In genomic region chr15:44471885-44472284, GRCh38 we compare ENCODE assay signal across 16 cellular contexts. TPM values are rescaled to one million over a fixed set of nuclear protein-coding genes. Genes with fewer than 3 reads are reported as not detected.
A peak's percentile ranks its signal among the peaks of the same experiment; 100 is the strongest.
DNase-seq lines count a peak whose midpoint lies in the region; ATAC-seq, FAIRE-seq and TF ChIP-seq lines count a peak whose summit lies in the region.
"Had no signal": no experiment of that assay in that cellular context is flagged by ENCODE, and none has a peak within 500 bp of the region (broad histone marks: within the 10 kb centered on the region; RNA-seq: fewer than 3 reads in every experiment).

No MANE protein-coding gene starts in this region.

- no peak overlapping the region for H3K27ac ChIP-seq in SK-N-SH (ENCODE audit: low read depth in 2 of 2, low read length in 1 of 2)
- 0 out of 2 replicates have a peak overlapping the region, but pooled peaks have one; percentile 22 for H3K27ac ChIP-seq in GM23338 (ENCODE audit: low read depth)
- peak overlapping the region; percentile 38 for H3K27ac ChIP-seq in neutrophil
- H3K27ac ChIP-seq in mammary epithelial cell (ENCODE audit: insufficient read depth, low read depth, low read length): no peak overlapping the region
- H3K27ac ChIP-seq: 22Rv1, A549, BLaER1 had no signal

- TF ChIP-seq EP300 in SK-N-SH (IDR thresholded peaks at IDR 0.05; ENCODE audit: borderline replicate concordance in 1 of 2, low read depth in 1 of 2, low read length in 1 of 2): no peak

- H4K20me1 ChIP-seq in SK-N-SH (ENCODE audit: insufficient read depth) (no peaks in the 10 kb centered on the region; the same call in 1 of the 2 replicates), GM23338 (replicated peaks; ENCODE audit: insufficient read depth) (peaks cover 27% of the 10 kb centered on the region), mammary epithelial cell (ENCODE audit: insufficient read depth, low read length) (no peaks in the 10 kb centered on the region)

- H3K36me3 Mint-ChIP-seq in GM23338 (ENCODE audit: low read depth): peaks cover 39% of the 10 kb centered on the region

- H3K9me2 ChIP-seq in SK-N-SH (no peaks in the 10 kb centered on the region), GM23338 (ENCODE audit: insufficient read depth) (no peaks in the 10 kb centered on the region)

- H3K9ac ChIP-seq in SK-N-SH (no peak overlapping the region), mammary epithelial cell (ENCODE audit: insufficient read depth, low read length) (no peak overlapping the region)
- H3K9ac ChIP-seq: BLaER1 had no signal

- H3F3A ChIP-seq in SK-N-SH (replicated peaks; ENCODE audit: insufficient read depth): peaks cover 7% of the 10 kb centered on the region
- H3F3A ChIP-seq in GM23338 (replicated peaks; ENCODE audit: low read depth): 0 out of 2 replicates have a peak, but pooled peaks cover under 1% of the 10 kb centered on the region

- H3K27ac Mint-ChIP-seq in GM23338: no peak overlapping the region
- H3K27ac Mint-ChIP-seq: CD4-positive, alpha-beta memory T cell had no signal

- H3K27me3 ChIP-seq in SK-N-SH (ENCODE audit: insufficient read depth) (no peaks in the 10 kb centered on the region), GM23338 (ENCODE audit: insufficient read depth) (no peaks in the 10 kb centered on the region), neutrophil (no peaks in the 10 kb centered on the region), mammary epithelial cell (ENCODE audit: insufficient read depth, low read length) (no peaks in the 10 kb centered on the region)
- H3K27me3 ChIP-seq: BLaER1 had no signal

- H3K4me2 ChIP-seq in SK-N-SH (no peak overlapping the region), GM23338 (no peak overlapping the region), mammary epithelial cell (ENCODE audit: insufficient read depth, low read depth, low read length) (no peak overlapping the region)
- H3K4me2 ChIP-seq: A549, BLaER1 had no signal

- H3K9me3 Mint-ChIP-seq in GM23338: no peaks in the 10 kb centered on the region

- peaks cover 93% of the 10 kb centered on the region for H3K79me2 ChIP-seq in SK-N-SH (ENCODE audit: insufficient read depth)
- peaks cover 99% of the 10 kb centered on the region for H3K79me2 ChIP-seq in GM23338 (replicated peaks; ENCODE audit: insufficient read depth)
- H3K79me2 ChIP-seq in mammary epithelial cell (ENCODE audit: insufficient read depth, low read length): peaks cover 32% of the 10 kb centered on the region

- no peaks in the 10 kb centered on the region for H3K27me3 Mint-ChIP-seq in GM23338 (ENCODE audit: insufficient read depth, low read depth, poor library complexity)
- H3K27me3 Mint-ChIP-seq: CD4-positive, alpha-beta memory T cell had no signal

- no TSS peak for BruUV-seq in mammary epithelial cell (replicated peaks; lab: Mats Ljungman, UMichigan)

- no peaks in the 10 kb centered on the region for H3K4me1 Mint-ChIP-seq in GM23338

- DNase-seq in SK-N-SH (no peak), GM23338 (ENCODE audit: low spot score) (no peak), fibroblast of gingiva (ENCODE audit: low read depth) (peak; percentile 25), GM19239 (ENCODE audit: insufficient read length, low spot score) (no peak), mammary epithelial cell (no peak)
- DNase-seq: Calu3; CD4-positive, alpha-beta memory T cell; DMS79 treated with DMSO at 0.1 percent for 48 hours had no signal

- H3K4me3 ChIP-seq in SK-N-SH (ENCODE audit: low read depth in 2 of 2, low read length in 1 of 2) (no peak overlapping the region), GM23338 (no peak overlapping the region), neutrophil (ENCODE audit: low read depth in 1 of 2, low read length in 1 of 2) (no peak overlapping the region), mammary epithelial cell (replicated peaks in 1 of 3; ENCODE audit: insufficient read depth in 1 of 3, low read depth in 2 of 3, low read length in 3 of 3) (no peak overlapping the region)
- H3K4me3 ChIP-seq: A549, BLaER1, GM12878, HAP-1 had no signal

- dilution Hi-C loops in mammary epithelial cell (cut with HindIII; ENCODE audit: low sequenced_read_pairs): no loop called here

- H3K36me3 ChIP-seq in SK-N-SH (replicated peaks in 1 of 2; ENCODE audit: control insufficient read depth in 1 of 2, insufficient read depth in 2 of 2, low read length in 1 of 2): peaks cover 0 to 25% of the 10 kb centered on the region in 2 experiments
- no peaks in the 10 kb centered on the region for H3K36me3 ChIP-seq in GM23338 (ENCODE audit: insufficient read depth)
- peaks cover 11% of the 10 kb centered on the region for H3K36me3 ChIP-seq in neutrophil
- peaks cover 7% of the 10 kb centered on the region for H3K36me3 ChIP-seq in mammary epithelial cell (ENCODE audit: insufficient read depth, low read length)

- no peak overlapping the region for H3K4me3 Mint-ChIP-seq in GM23338
- H3K4me3 Mint-ChIP-seq: CD14-positive monocyte; CD4-positive, alpha-beta memory T cell had no signal

- TF ChIP-seq RAD21 in SK-N-SH (IDR thresholded peaks at IDR 0.05; ENCODE audit: low read length): no peak

- ATAC-seq in SK-N-SH treated with all-trans-retinoic acid at 6 μM for 48 hours (no peak), GM23338 (no peak)
- ATAC-seq: A549, GM12878 had no signal

- no peaks in the 10 kb centered on the region for H3K4me1 ChIP-seq in SK-N-SH (ENCODE audit: control insufficient read depth in 1 of 2, insufficient read depth in 2 of 2, low read depth in 1 of 2, low read length in 1 of 2)
- H3K4me1 ChIP-seq in GM23338 (ENCODE audit: insufficient read depth): no peaks in the 10 kb centered on the region
- peaks cover 3 to 21% of the 10 kb centered on the region in 2 experiments for H3K4me1 ChIP-seq in neutrophil (ENCODE audit: control insufficient read depth in 1 of 2, insufficient read depth in 1 of 2, low read depth in 1 of 2, low read length in 1 of 2)
- no peaks in the 10 kb centered on the region for H3K4me1 ChIP-seq in mammary epithelial cell (ENCODE audit: insufficient read depth, low read length)
- H3K4me1 ChIP-seq: BLaER1, HAP-1 had no signal

- H3K9me3 ChIP-seq in SK-N-SH: no peaks in the 10 kb centered on the region
- no peaks in the 10 kb centered on the region for H3K9me3 ChIP-seq in neutrophil
- H3K9me3 ChIP-seq in mammary epithelial cell (replicated peaks; ENCODE audit: insufficient read depth, low read length): no peaks in the 10 kb centered on the region
- H3K9me3 ChIP-seq: HAP-1 had no signal

- H2AFZ ChIP-seq in SK-N-SH (ENCODE audit: low read depth) (no peak overlapping the region), GM23338 (no peak overlapping the region), mammary epithelial cell (ENCODE audit: low read depth, low read length) (no peak overlapping the region)

- no peak for FAIRE-seq in GM19239 (lab: Jason Lieb, UNC)
- FAIRE-seq: A549, GM12878 had no signal

- no peak for TF ChIP-seq CTCF in SK-N-SH (IDR thresholded peaks at IDR 0.05)
- no peak for TF ChIP-seq CTCF in GM23338 (conservative IDR thresholded peaks at IDR 0.05; ENCODE audit: low read depth in 2 of 2)
- no peak for TF ChIP-seq CTCF in neutrophil (IDR thresholded peaks at IDR 0.05)
- TF ChIP-seq CTCF in mammary epithelial cell (conservative IDR thresholded peaks at IDR 0.05 in 1 of 2, IDR thresholded peaks at IDR 0.05 in 1 of 2; ENCODE audit: extremely low read depth in 1 of 2, insufficient read depth in 1 of 2, low read depth in 1 of 2, low read length in 2 of 2): no peak

- in situ Hi-C loops in mammary epithelial cell (cut with MboI; ENCODE audit: low sequenced_read_pairs in 2 of 2): no loop called here

- POLR2A ChIA-PET in SK-N-SH (lab: Yijun Ruan, JAX): no interaction called here

- intact Hi-C loops in mammary epithelial cell (cut with micrococcal nuclease): no loop called here

- WGBS in SK-N-SH (ENCODE audit: low lambda C conversion rate): 91% methylated on average over 1 of the region's 1 CpG
- 100% methylated on average over 1 of the region's 1 CpG for WGBS in mammary epithelial cell (ENCODE audit: low coverage, missing lambda C conversion rate)

- CTCF ChIA-PET in SK-N-SH (lab: Yijun Ruan, JAX) (no interaction called here), mammary epithelial cell (lab: Charles Lee; ENCODE audit: low non-redundant PET) (no interaction called here)

TF ChIP-seq in SK-N-SH treated with all-trans-retinoic acid at 6 μM for 48 hours, 23 proteins besides CTCF, POLR2A, EP300 and RAD21:
- TF ChIP-seq ZNF8 (CRISPR knock-in tag; IDR thresholded peaks at IDR 0.05): peak; percentile 99
- TF ChIP-seq ZC3H10 (CRISPR knock-in tag; IDR thresholded peaks at IDR 0.05): no peak

TF ChIP-seq in SK-N-SH, 30 proteins besides CTCF, POLR2A, EP300 and RAD21 (continues in another document):
- TF ChIP-seq NFIC (IDR thresholded peaks at IDR 0.05; ENCODE audit: borderline replicate concordance) (no peak), MEF2A (IDR thresholded peaks at IDR 0.05; ENCODE audit: borderline replicate concordance, low read depth) (no peak), RCOR1 (IDR thresholded peaks at IDR 0.05; ENCODE audit: low read length) (no peak), CHD2 (IDR thresholded peaks at IDR 0.05; ENCODE audit: low read length, partially characterized antibody) (no peak), USF1 (IDR thresholded peaks at IDR 0.05; ENCODE audit: borderline replicate concordance, low read depth) (no peak)

TF ChIP-seq in GM23338, 12 proteins besides CTCF, POLR2A, EP300 and RAD21 (continues in another document):
- TF ChIP-seq EZH2 (IDR thresholded peaks at IDR 0.05; ENCODE audit: low read depth, unreplicated experiment): no peak
- no peak for TF ChIP-seq JUNB (IDR thresholded peaks at IDR 0.05; ENCODE audit: unreplicated experiment)
- TF ChIP-seq EZH2phosphoT487 (IDR thresholded peaks at IDR 0.05; ENCODE audit: unreplicated experiment): no peak
- TF ChIP-seq CREB1 (CRISPR knock-in tag; IDR thresholded peaks at IDR 0.05; ENCODE audit: low read depth): no peak
- no peak for TF ChIP-seq NANOG (IDR thresholded peaks at IDR 0.05; ENCODE audit: borderline replicate concordance)
- no peak for TF ChIP-seq ETS1 (IDR thresholded peaks at IDR 0.05)

RNA-seq across cellular contexts. Expression of gene CTDSPL2, which starts 44.5 kb away (rescaled TPM):
- polyA plus RNA-seq in SK-N-SH (2012; rRNA removed): 9.0 and 13.7 TPM in 2 replicates
- 13.3 and 16.8 TPM in 2 replicates for polyA plus RNA-seq in SK-N-SH (2012; cell fraction: cytosol; rRNA removed)
- 6.3 and 10.5 TPM in 2 replicates for polyA plus RNA-seq in SK-N-SH (2012; cell fraction: nucleus; rRNA removed)
- 71.7 and 86.2 TPM in 2 replicates for total RNA-seq in GM23338 (2014; rRNA removed; shearing (Covaris generic))
- polyA plus RNA-seq in GM23338 (2016; fragmentation: Nextera tagmentation; extraction: Ambion mirVana): 42.2 TPM in 2 replicates
- total RNA-seq in mammary epithelial cell: 10 to 100 TPM; 38.0 to 47.3 TPM
- polyA plus RNA-seq in mammary epithelial cell: 25.3 TPM
- polyA minus RNA-seq in mammary epithelial cell: 26.6 TPM

Comparison
In these comparisons a context has a peak if more than half of its experiments do, and no peak if none do; other contexts are left out.
1. H3K27ac ChIP-seq: peak in GM23338 (single experiment) and neutrophil (single experiment); none in SK-N-SH (0 of 2) and mammary epithelial cell (single experiment).